In genomic region chr2:27051902-27052645, GRCh38 we compare ENCODE assay signal across 1 cellular context.
TF ChIP-seq lines count a peak whose summit lies in the region.

No MANE protein-coding gene starts in this region.

TF ChIP-seq in HepG2, 621 proteins besides CTCF, POLR2A, EP300 and RAD21 (continued from another document):
- TF ChIP-seq ZBTB34 (CRISPR knock-in tag; IDR thresholded peaks at IDR 0.05) (no peak), CEBPG (CRISPR knock-in tag; IDR thresholded peaks at IDR 0.05) (no peak), EZH2 (conservative IDR thresholded peaks at IDR 0.05; ENCODE audit: low read depth, low read length) (no peak), MXD3 (CRISPR knock-in tag; IDR thresholded peaks at IDR 0.05) (no peak), JDP2 (CRISPR knock-in tag; IDR thresholded peaks at IDR 0.05; ENCODE audit: borderline replicate concordance) (no peak), KLF11 (CRISPR knock-in tag; IDR thresholded peaks at IDR 0.05) (no peak), MAFF (IDR thresholded peaks at IDR 0.05; ENCODE audit: low read depth, low read length) (no peak), ZNF790 (CRISPR knock-in tag; IDR thresholded peaks at IDR 0.05; ENCODE audit: borderline replicate concordance) (no peak), PRMT3 (CRISPR knock-in tag; IDR thresholded peaks at IDR 0.05; ENCODE audit: borderline replicate concordance, low read depth) (no peak), CBFB (CRISPR knock-in tag; IDR thresholded peaks at IDR 0.05) (no peak), ZC3H4 (CRISPR knock-in tag; IDR thresholded peaks at IDR 0.05; ENCODE audit: borderline replicate concordance) (no peak), CHD2 (IDR thresholded peaks at IDR 0.05; ENCODE audit: low read depth, low read length) (peak; percentile 32; the same call in 1 of the 2 replicates), CHCHD3 (CRISPR knock-in tag; IDR thresholded peaks at IDR 0.05) (no peak), HNF4G (IDR thresholded peaks at IDR 0.05; ENCODE audit: borderline replicate concordance, low read depth, low read length) (no peak), HNF4G (CRISPR knock-in tag; IDR thresholded peaks at IDR 0.05; ENCODE audit: borderline replicate concordance, low read depth) (no peak), ZNF326 (CRISPR knock-in tag; IDR thresholded peaks at IDR 0.05; ENCODE audit: borderline replicate concordance) (peak; percentile 75; the same call in 1 of the 2 replicates), ZNF616 (CRISPR knock-in tag; IDR thresholded peaks at IDR 0.05; ENCODE audit: low read depth) (0 out of 2 replicates have a peak, but pooled peaks have one; percentile 1), ARID3A (IDR thresholded peaks at IDR 0.05; ENCODE audit: low read depth, low read length) (no peak), NR2F6 (IDR thresholded peaks at IDR 0.05) (no peak), NR2F6 (CRISPR knock-in tag; IDR thresholded peaks at IDR 0.05) (no peak), MEIS2 (CRISPR knock-in tag; IDR thresholded peaks at IDR 0.05) (no peak), U2AF1 (optimal IDR thresholded peaks at IDR 0.05; ENCODE audit: low read depth, low read length) (no peak), TBX2 (CRISPR knock-in tag; IDR thresholded peaks at IDR 0.05; ENCODE audit: borderline replicate concordance) (no peak), GRHL1 (CRISPR knock-in tag; conservative IDR thresholded peaks at IDR 0.05) (no peak), FOXP1 (IDR thresholded peaks at IDR 0.05) (no peak), FOXP1 (CRISPR knock-in tag; IDR thresholded peaks at IDR 0.05) (no peak), ZNF556 (CRISPR knock-in tag; IDR thresholded peaks at IDR 0.05; ENCODE audit: borderline replicate concordance) (no peak), RBFOX2 (IDR thresholded peaks at IDR 0.05; ENCODE audit: low read depth, low read length) (peak; percentile 54; the same call in 1 of the 2 replicates), ZNF296 (CRISPR knock-in tag; conservative IDR thresholded peaks at IDR 0.05) (no peak), ZNF761 (CRISPR knock-in tag; conservative IDR thresholded peaks at IDR 0.05) (no peak), ZNF563 (CRISPR knock-in tag; IDR thresholded peaks at IDR 0.05) (0 out of 2 replicates have a peak, but pooled peaks have one; percentile 37), MTF1 (CRISPR knock-in tag; IDR thresholded peaks at IDR 0.05) (no peak), SMARCC2 (IDR thresholded peaks at IDR 0.05) (no peak), HNRNPL (IDR thresholded peaks at IDR 0.05; ENCODE audit: low read depth, low read length) (no peak), DMTF1 (CRISPR knock-in tag; IDR thresholded peaks at IDR 0.05) (no peak), MTF2 (CRISPR knock-in tag; IDR thresholded peaks at IDR 0.05; ENCODE audit: borderline replicate concordance) (no peak), SRF (IDR thresholded peaks at IDR 0.05; ENCODE audit: low read depth, low read length) (no peak), DRAP1 (CRISPR knock-in tag; IDR thresholded peaks at IDR 0.05) (0 out of 2 replicates have a peak, but pooled peaks have one; percentile 13), PRPF4 (IDR thresholded peaks at IDR 0.05; ENCODE audit: low read depth, low read length, poor library complexity, severe bottlenecking) (no peak), ARID4A (CRISPR knock-in tag; IDR thresholded peaks at IDR 0.05; ENCODE audit: borderline replicate concordance) (no peak), NR1H2 (CRISPR knock-in tag; IDR thresholded peaks at IDR 0.05; ENCODE audit: borderline replicate concordance, low read depth) (no peak), FOSL2 (CRISPR knock-in tag; IDR thresholded peaks at IDR 0.05) (0 out of 2 replicates have a peak, but pooled peaks have one; percentile 16), ZNF605 (CRISPR knock-in tag; IDR thresholded peaks at IDR 0.05) (peak; percentile 3; the same call in 1 of the 2 replicates), MTA3 (CRISPR knock-in tag; IDR thresholded peaks at IDR 0.05) (peak; percentile 31; the same call in 1 of the 2 replicates), HNRNPK (IDR thresholded peaks at IDR 0.05; ENCODE audit: low read depth, low read length, poor library complexity, severe bottlenecking) (no peak), ZNF891 (CRISPR knock-in tag; IDR thresholded peaks at IDR 0.05) (no peak)
TF ChIP-seq in HepG2: peak in this region for 27.
